In genomic region chr14:20343092-20343854, GRCh38 we compare ENCODE assay signal across 1 cellular context.
A peak's percentile ranks its signal among the peaks of the same experiment; 100 is the strongest.
TF ChIP-seq lines count a peak whose summit lies in the region.

TSS of gene PARP2 (plus strand) at chr14:20343635. CDS start at chr14:20343642, 7 bp downstream.

TF ChIP-seq in HepG2, 621 proteins besides CTCF, POLR2A, EP300 and RAD21 (continued from another document and continues in another):
- TF ChIP-seq, protein P1, sequence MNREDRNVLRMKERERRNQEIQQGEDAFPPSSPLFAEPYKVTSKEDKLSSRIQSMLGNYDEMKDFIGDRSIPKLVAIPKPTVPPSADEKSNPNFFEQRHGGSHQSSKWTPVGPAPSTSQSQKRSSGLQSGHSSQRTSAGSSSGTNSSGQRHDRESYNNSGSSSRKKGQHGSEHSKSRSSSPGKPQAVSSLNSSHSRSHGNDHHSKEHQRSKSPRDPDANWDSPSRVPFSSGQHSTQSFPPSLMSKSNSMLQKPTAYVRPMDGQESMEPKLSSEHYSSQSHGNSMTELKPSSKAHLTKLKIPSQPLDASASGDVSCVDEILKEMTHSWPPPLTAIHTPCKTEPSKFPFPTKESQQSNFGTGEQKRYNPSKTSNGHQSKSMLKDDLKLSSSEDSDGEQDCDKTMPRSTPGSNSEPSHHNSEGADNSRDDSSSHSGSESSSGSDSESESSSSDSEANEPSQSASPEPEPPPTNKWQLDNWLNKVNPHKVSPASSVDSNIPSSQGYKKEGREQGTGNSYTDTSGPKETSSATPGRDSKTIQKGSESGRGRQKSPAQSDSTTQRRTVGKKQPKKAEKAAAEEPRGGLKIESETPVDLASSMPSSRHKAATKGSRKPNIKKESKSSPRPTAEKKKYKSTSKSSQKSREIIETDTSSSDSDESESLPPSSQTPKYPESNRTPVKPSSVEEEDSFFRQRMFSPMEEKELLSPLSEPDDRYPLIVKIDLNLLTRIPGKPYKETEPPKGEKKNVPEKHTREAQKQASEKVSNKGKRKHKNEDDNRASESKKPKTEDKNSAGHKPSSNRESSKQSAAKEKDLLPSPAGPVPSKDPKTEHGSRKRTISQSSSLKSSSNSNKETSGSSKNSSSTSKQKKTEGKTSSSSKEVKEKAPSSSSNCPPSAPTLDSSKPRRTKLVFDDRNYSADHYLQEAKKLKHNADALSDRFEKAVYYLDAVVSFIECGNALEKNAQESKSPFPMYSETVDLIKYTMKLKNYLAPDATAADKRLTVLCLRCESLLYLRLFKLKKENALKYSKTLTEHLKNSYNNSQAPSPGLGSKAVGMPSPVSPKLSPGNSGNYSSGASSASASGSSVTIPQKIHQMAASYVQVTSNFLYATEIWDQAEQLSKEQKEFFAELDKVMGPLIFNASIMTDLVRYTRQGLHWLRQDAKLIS (CRISPR knock-in tag; IDR thresholded peaks at IDR 0.05): peak; percentile 49; the same call in 1 of the 2 replicates
- TF ChIP-seq FOXC1 (CRISPR knock-in tag; IDR thresholded peaks at IDR 0.05; ENCODE audit: borderline replicate concordance) (peak; percentile 81), ZKSCAN8 (CRISPR knock-in tag; IDR thresholded peaks at IDR 0.05; ENCODE audit: borderline replicate concordance) (peak; percentile 91; the same call in 1 of the 2 replicates), KLF9 (CRISPR knock-in tag; IDR thresholded peaks at IDR 0.05; ENCODE audit: low read depth) (no peak; the same call in none of the 2 replicates), HOXA9 (CRISPR knock-in tag; IDR thresholded peaks at IDR 0.05; ENCODE audit: borderline replicate concordance) (peak; percentile 70; the same call in 1 of the 2 replicates), SALL2 (CRISPR knock-in tag; IDR thresholded peaks at IDR 0.05) (peak; percentile 64; the same call in 1 of the 2 replicates), MLXIP (CRISPR knock-in tag; IDR thresholded peaks at IDR 0.05; ENCODE audit: borderline replicate concordance) (no peak), FIP1L1 (IDR thresholded peaks at IDR 0.05; ENCODE audit: borderline replicate concordance, insufficient read depth, low read depth, low read length) (no peak), REPIN1 (CRISPR knock-in tag; IDR thresholded peaks at IDR 0.05; ENCODE audit: borderline replicate concordance, low read depth) (peak; percentile 98), SP4 (CRISPR knock-in tag; IDR thresholded peaks at IDR 0.05) (peak; percentile 93), IRF1 (CRISPR knock-in tag; IDR thresholded peaks at IDR 0.05; ENCODE audit: low read depth) (0 out of 2 replicates have a peak, but pooled peaks have one; percentile 46), MAFK (conservative IDR thresholded peaks at IDR 0.05 in 1 of 2, IDR thresholded peaks at IDR 0.05 in 1 of 2; ENCODE audit: low read length in 2 of 2) (peak; percentile 60 to 64), ZNF761 (CRISPR knock-in tag; conservative IDR thresholded peaks at IDR 0.05) (peak; percentile 81; the same call in 1 of the 2 replicates), SMARCE1 (IDR thresholded peaks at IDR 0.05; ENCODE audit: borderline replicate concordance) (no peak), NFRKB (IDR thresholded peaks at IDR 0.05) (no peak), ARID2 (CRISPR knock-in tag; IDR thresholded peaks at IDR 0.05; ENCODE audit: borderline replicate concordance) (peak; percentile 93), DR1 (CRISPR knock-in tag; IDR thresholded peaks at IDR 0.05) (peak; percentile 79; the same call in 1 of the 2 replicates), PPARG (CRISPR knock-in tag; conservative IDR thresholded peaks at IDR 0.05) (peak; percentile 52), ZNF543 (CRISPR knock-in tag; IDR thresholded peaks at IDR 0.05) (peak; percentile 96; the same call in 1 of the 2 replicates), ZFYVE20 (CRISPR knock-in tag; IDR thresholded peaks at IDR 0.05; ENCODE audit: borderline replicate concordance, low read depth) (no peak), ZNF816 (CRISPR knock-in tag; IDR thresholded peaks at IDR 0.05; ENCODE audit: borderline replicate concordance) (peak; percentile 44; the same call in 1 of the 2 replicates), TRIM24 (CRISPR knock-in tag; IDR thresholded peaks at IDR 0.05) (no peak), ZNF451 (CRISPR knock-in tag; IDR thresholded peaks at IDR 0.05) (0 out of 2 replicates have a peak, but pooled peaks have one; percentile 64), ZSCAN29 (CRISPR knock-in tag; conservative IDR thresholded peaks at IDR 0.05) (peak; percentile 90), GMEB1 (CRISPR knock-in tag; IDR thresholded peaks at IDR 0.05; ENCODE audit: borderline replicate concordance) (peak; percentile 78), CSRNP2 (CRISPR knock-in tag; conservative IDR thresholded peaks at IDR 0.05; ENCODE audit: low read depth) (no peak), ZNF260 (CRISPR knock-in tag; IDR thresholded peaks at IDR 0.05; ENCODE audit: borderline replicate concordance, low read depth) (no peak), BORCS8-MEF2B (CRISPR knock-in tag; IDR thresholded peaks at IDR 0.05) (peak; percentile 96), ZBTB21 (CRISPR knock-in tag; IDR thresholded peaks at IDR 0.05) (peak; percentile 80), NKX3-1 (CRISPR knock-in tag; IDR thresholded peaks at IDR 0.05) (no peak; the same call in 1 of the 2 replicates), KLF6 (CRISPR knock-in tag; IDR thresholded peaks at IDR 0.05) (peak; percentile 25; the same call in 1 of the 2 replicates), ZUFSP (CRISPR knock-in tag; IDR thresholded peaks at IDR 0.05; ENCODE audit: borderline replicate concordance) (no peak), ZNF574 (CRISPR knock-in tag; IDR thresholded peaks at IDR 0.05) (peak; percentile 91)
- TF ChIP-seq, protein P2, sequence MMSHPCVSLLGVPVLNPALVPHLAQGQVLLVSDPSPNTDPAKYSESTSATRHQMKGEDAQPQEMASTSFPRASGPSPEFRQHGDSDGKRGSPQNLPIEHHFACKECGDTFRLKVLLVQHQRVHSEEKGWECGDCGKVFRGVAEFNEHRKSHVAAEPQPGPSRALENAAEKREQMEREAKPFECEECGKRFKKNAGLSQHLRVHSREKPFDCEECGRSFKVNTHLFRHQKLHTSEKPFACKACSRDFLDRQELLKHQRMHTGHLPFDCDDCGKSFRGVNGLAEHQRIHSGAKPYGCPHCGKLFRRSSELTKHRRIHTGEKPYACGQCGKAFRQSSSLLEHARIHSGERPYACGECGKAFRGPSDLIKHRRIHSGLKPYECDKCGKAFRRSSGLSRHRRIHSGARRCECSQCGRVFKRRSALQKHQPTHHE (CRISPR knock-in tag; IDR thresholded peaks at IDR 0.05; ENCODE audit: borderline replicate concordance): no peak
- TF ChIP-seq, protein P3, sequence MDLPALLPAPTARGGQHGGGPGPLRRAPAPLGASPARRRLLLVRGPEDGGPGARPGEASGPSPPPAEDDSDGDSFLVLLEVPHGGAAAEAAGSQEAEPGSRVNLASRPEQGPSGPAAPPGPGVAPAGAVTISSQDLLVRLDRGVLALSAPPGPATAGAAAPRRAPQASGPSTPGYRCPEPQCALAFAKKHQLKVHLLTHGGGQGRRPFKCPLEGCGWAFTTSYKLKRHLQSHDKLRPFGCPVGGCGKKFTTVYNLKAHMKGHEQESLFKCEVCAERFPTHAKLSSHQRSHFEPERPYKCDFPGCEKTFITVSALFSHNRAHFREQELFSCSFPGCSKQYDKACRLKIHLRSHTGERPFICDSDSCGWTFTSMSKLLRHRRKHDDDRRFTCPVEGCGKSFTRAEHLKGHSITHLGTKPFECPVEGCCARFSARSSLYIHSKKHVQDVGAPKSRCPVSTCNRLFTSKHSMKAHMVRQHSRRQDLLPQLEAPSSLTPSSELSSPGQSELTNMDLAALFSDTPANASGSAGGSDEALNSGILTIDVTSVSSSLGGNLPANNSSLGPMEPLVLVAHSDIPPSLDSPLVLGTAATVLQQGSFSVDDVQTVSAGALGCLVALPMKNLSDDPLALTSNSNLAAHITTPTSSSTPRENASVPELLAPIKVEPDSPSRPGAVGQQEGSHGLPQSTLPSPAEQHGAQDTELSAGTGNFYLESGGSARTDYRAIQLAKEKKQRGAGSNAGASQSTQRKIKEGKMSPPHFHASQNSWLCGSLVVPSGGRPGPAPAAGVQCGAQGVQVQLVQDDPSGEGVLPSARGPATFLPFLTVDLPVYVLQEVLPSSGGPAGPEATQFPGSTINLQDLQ (CRISPR knock-in tag; IDR thresholded peaks at IDR 0.05): peak; percentile 46; the same call in 1 of the 2 replicates
- TF ChIP-seq, protein P4, sequence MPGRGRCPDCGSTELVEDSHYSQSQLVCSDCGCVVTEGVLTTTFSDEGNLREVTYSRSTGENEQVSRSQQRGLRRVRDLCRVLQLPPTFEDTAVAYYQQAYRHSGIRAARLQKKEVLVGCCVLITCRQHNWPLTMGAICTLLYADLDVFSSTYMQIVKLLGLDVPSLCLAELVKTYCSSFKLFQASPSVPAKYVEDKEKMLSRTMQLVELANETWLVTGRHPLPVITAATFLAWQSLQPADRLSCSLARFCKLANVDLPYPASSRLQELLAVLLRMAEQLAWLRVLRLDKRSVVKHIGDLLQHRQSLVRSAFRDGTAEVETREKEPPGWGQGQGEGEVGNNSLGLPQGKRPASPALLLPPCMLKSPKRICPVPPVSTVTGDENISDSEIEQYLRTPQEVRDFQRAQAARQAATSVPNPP (CRISPR knock-in tag; IDR thresholded peaks at IDR 0.05): peak; percentile 100
